ENCODE assay signal across 23 cellular contexts in genomic region chr18:8287184-8287885, GRCh38.
"Had no signal": no experiment of that assay in that cellular context is flagged by ENCODE, and none has a peak within 500 bp of the region (broad histone marks: within the 10 kb centered on the region; RNA-seq: fewer than 3 reads in every experiment).

No MANE protein-coding gene starts in this region.

- H3K27ac ChIP-seq: adrenal gland, breast epithelium, Peyer's patch had no signal

- H3K4me3 ChIP-seq: adrenal gland, breast epithelium, MG63, Peyer's patch had no signal

- H3K9me3 ChIP-seq: adrenal gland, breast epithelium, MG63, Peyer's patch had no signal

- H3K36me3 ChIP-seq: adrenal gland, breast epithelium, MG63, Peyer's patch had no signal

- H3K27me3 ChIP-seq: adrenal gland, breast epithelium, MG63, Peyer's patch had no signal

- H3K4me1 ChIP-seq: breast epithelium, Peyer's patch had no signal

- DNase-seq: activated CD4-positive, alpha-beta T cell treated with anti-CD3 and anti-CD28 coated beads for 48 hours; activated CD4-positive, alpha-beta T cell treated with anti-CD3 and anti-CD28 coated beads, Interleukin-2, amount 50 U/mL, for 4 hours; activated CD4-positive, CD25-positive, alpha-beta regulatory T cell treated with anti-CD3 and anti-CD28 coated beads, Interleukin-2, amount 50 U/mL, for 72 hours; activated CD8-positive, alpha-beta memory T cell treated with anti-CD3 and anti-CD28 coated beads, Interleukin-2, amount 50 U/mL, for 48 hours; activated CD8-positive, alpha-beta T cell treated with anti-CD3 and anti-CD28 coated beads, Interleukin-2, amount 10 ng/mL, durations not matched to agents 7 days and 5 days; activated naive CD4-positive, alpha-beta T cell treated with anti-CD3 and anti-CD28 coated beads, Interleukin-2, amount 50 U/mL, for 16 hours; activated naive CD8-positive, alpha-beta T cell treated with anti-CD3 and anti-CD28 coated beads, Interleukin-2, amount 10 ng/mL, durations not matched to agents 7 days and 5 days; activated T-cell treated with anti-CD3 and anti-CD28 coated beads, Interleukin-2, amount 50 U/mL, for 1 hour; adrenal gland; anterior cingulate cortex; central memory CD4-positive, alpha-beta T cell; MG63; NCI-H1105; NCI-H1694 treated with DMSO at 0.1 percent for 48 hours; NCI-H2029 treated with DMSO at 0.1 percent for 48 hours; NCI-H226; NCI-H526; Peyer's patch; SHP77; T-helper 17 cell; T-helper 9 cell had no signal

- ATAC-seq: activated CD8-positive, alpha-beta T cell treated with anti-CD3 and anti-CD28 coated beads, Interleukin-2, amount 10 ng/mL, durations not matched to agents 7 days and 5 days; T-helper 17 cell; WTC11 had no signal
